9 cellular contexts compared by ENCODE assay signal in genomic region chr4:105594094-105595010, GRCh38. TPM values are rescaled to one million over a fixed set of nuclear protein-coding genes. Genes with fewer than 3 reads are reported as not detected.
DNase-seq lines count a peak whose midpoint lies in the region; ATAC-seq and TF ChIP-seq lines count a peak whose summit lies in the region.
"Had no signal": no experiment of that assay in that cellular context is flagged by ENCODE, and none has a peak within 500 bp of the region (broad histone marks: within the 10 kb centered on the region; RNA-seq: fewer than 3 reads in every experiment).

No MANE protein-coding gene starts in this region.

- no peaks in the 10 kb centered on the region for H3K27me3 Mint-ChIP-seq in neural progenitor cell (ENCODE audit: insufficient read depth, low read depth)
- peaks cover 9% of the 10 kb centered on the region for H3K27me3 Mint-ChIP-seq in activated CD4-positive, alpha-beta T cell treated with anti-CD3 and anti-CD28 coated beads, Interleukin-2, amount 10 ng/mL, durations not matched to agents 24 days and 14 days

- H3K9ac ChIP-seq in neural progenitor cell: no peak overlapping the region

- DNase-seq in HT-29 (ENCODE audit: low spot score) (peak; percentile 87), neural progenitor cell (ENCODE audit: low spot score) (no peak), NCI-H82 treated with DMSO at 0.1 percent for 48 hours (lab: John Stamatoyannopoulos, UW; ENCODE audit: unreplicated experiment) (no peak), islet precursor cell (no peak), uterus (no peak)
- DNase-seq in activated CD4-positive, alpha-beta T cell treated with anti-CD3 and anti-CD28 coated beads, Interleukin-2, amount 10 ng/mL, durations not matched to agents 24 days and 14 days: no peak

- H3K9me3 Mint-ChIP-seq in neural progenitor cell: no peaks in the 10 kb centered on the region
- H3K9me3 Mint-ChIP-seq in activated CD4-positive, alpha-beta T cell treated with anti-CD3 and anti-CD28 coated beads, Interleukin-2, amount 10 ng/mL, durations not matched to agents 24 days and 14 days: no peaks in the 10 kb centered on the region

- no peak overlapping the region for H3K4me3 Mint-ChIP-seq in neural progenitor cell
- no peak overlapping the region for H3K4me3 Mint-ChIP-seq in activated CD4-positive, alpha-beta T cell treated with anti-CD3 and anti-CD28 coated beads, Interleukin-2, amount 10 ng/mL, durations not matched to agents 24 days and 14 days

- no peak for TF ChIP-seq CTCF in neural progenitor cell (IDR thresholded peaks at IDR 0.05)
- TF ChIP-seq CTCF in uterus (IDR thresholded peaks at IDR 0.05): no peak

- no peak overlapping the region for H3K27ac Mint-ChIP-seq in neural progenitor cell
- no peak overlapping the region for H3K27ac Mint-ChIP-seq in activated CD4-positive, alpha-beta T cell treated with anti-CD3 and anti-CD28 coated beads, Interleukin-2, amount 10 ng/mL, durations not matched to agents 24 days and 14 days

- no peak for TF ChIP-seq POLR2A in uterus (IDR thresholded peaks at IDR 0.05)

- no peaks in the 10 kb centered on the region for H3K4me1 Mint-ChIP-seq in neural progenitor cell
- no peaks in the 10 kb centered on the region for H3K4me1 Mint-ChIP-seq in activated CD4-positive, alpha-beta T cell treated with anti-CD3 and anti-CD28 coated beads, Interleukin-2, amount 10 ng/mL, durations not matched to agents 24 days and 14 days

- intact Hi-C loops in uterus (cut with DNase I; ENCODE audit: low total_unique reads): no loop called here
- intact Hi-C loops in activated CD4-positive, alpha-beta T cell treated with anti-CD3 and anti-CD28 coated beads, Interleukin-2, amount 10 ng/mL, durations not matched to agents 24 days and 14 days (cut with micrococcal nuclease): no loop called here

- no peaks in the 10 kb centered on the region for H3K27me3 ChIP-seq in neural progenitor cell
- H3K27me3 ChIP-seq in uterus: no peaks in the 10 kb centered on the region

- H3K36me3 ChIP-seq in neural progenitor cell (no peaks in the 10 kb centered on the region), uterus (no peaks in the 10 kb centered on the region)

- no peaks in the 10 kb centered on the region for H3K79me2 ChIP-seq in neural progenitor cell (ENCODE audit: low read depth)

- no peaks in the 10 kb centered on the region for H3K9me3 ChIP-seq in neural progenitor cell (ENCODE audit: low read depth)
- no peaks in the 10 kb centered on the region for H3K9me3 ChIP-seq in uterus

- H2AFZ ChIP-seq in neural progenitor cell (replicated peaks): peak overlapping the region; percentile 30

- H3K4me3 ChIP-seq in neural progenitor cell (no peak overlapping the region), uterus (no peak overlapping the region)
- H3K4me3 ChIP-seq: smooth muscle cell had no signal

- H3K4me1 ChIP-seq in neural progenitor cell: peaks cover 10% of the 10 kb centered on the region
- no peaks in the 10 kb centered on the region for H3K4me1 ChIP-seq in uterus

- peak; percentile 92 for ATAC-seq in GM18909 (IDR thresholded peaks at IDR 0.05; ENCODE audit: poor library complexity, unreplicated experiment)
- peak; percentile 79 for ATAC-seq in HG02571 (IDR thresholded peaks at IDR 0.05; ENCODE audit: unreplicated experiment)

- no peaks in the 10 kb centered on the region for H3K36me3 Mint-ChIP-seq in neural progenitor cell
- no peaks in the 10 kb centered on the region for H3K36me3 Mint-ChIP-seq in activated CD4-positive, alpha-beta T cell treated with anti-CD3 and anti-CD28 coated beads, Interleukin-2, amount 10 ng/mL, durations not matched to agents 24 days and 14 days (ENCODE audit: low read depth)

- no peaks in the 10 kb centered on the region for H3F3A ChIP-seq in neural progenitor cell (ENCODE audit: low read depth)

- no peak overlapping the region for H3K4me2 ChIP-seq in neural progenitor cell
- H3K4me2 ChIP-seq: smooth muscle cell had no signal

- no peaks in the 10 kb centered on the region for H4K20me1 ChIP-seq in neural progenitor cell (ENCODE audit: low read depth)

- no peak overlapping the region for H3K27ac ChIP-seq in neural progenitor cell
- H3K27ac ChIP-seq in uterus: no peak overlapping the region

RNA-seq across cellular contexts. Expression of gene ARHGEF38, which starts 41.9 kb away (rescaled TPM):
- 3.6 and 5.0 TPM in 2 replicates for total RNA-seq in HT-29 (2014; rRNA removed; shearing (Covaris generic))
- total RNA-seq in neural progenitor cell (ENCODE audit: low replicate concordance) (0.28 and 0.37 TPM in 2 replicates), uterus (1 to 10 TPM in 1 of 4 donors, under 1 TPM in 1, not detected in 2; 0.26 to 3.7 TPM)
- total RNA-seq in activated CD4-positive, alpha-beta T cell treated with anti-CD3 and anti-CD28 coated beads, Interleukin-2, amount 10 ng/mL, durations not matched to agents 24 days and 14 days: not detected in 2 replicates
- total RNA-seq: smooth muscle cell had no signal
